Comparison of ENCODE assay signal across 8 cellular contexts in genomic region chr6:150418825-150419594, GRCh38. TPM values are rescaled to one million over a fixed set of nuclear protein-coding genes. Genes with fewer than 3 reads are reported as not detected.
DNase-seq lines count a peak whose midpoint lies in the region; ATAC-seq, FAIRE-seq and TF ChIP-seq lines count a peak whose summit lies in the region.

No MANE protein-coding gene starts in this region.

- H3K27me3 ChIP-seq in astrocyte (ENCODE audit: insufficient read depth, low read length): no peaks in the 10 kb centered on the region
- H3K27me3 ChIP-seq in right cardiac atrium (ENCODE audit: control insufficient read depth, insufficient read depth): no peaks in the 10 kb centered on the region

- H3K4me1 ChIP-seq in astrocyte (ENCODE audit: insufficient read depth, low read length): peaks cover 8% of the 10 kb centered on the region
- peaks cover 2% of the 10 kb centered on the region for H3K4me1 ChIP-seq in right cardiac atrium (ENCODE audit: control insufficient read depth, insufficient read depth, low read length)

- no peaks in the 10 kb centered on the region for H3K79me2 ChIP-seq in astrocyte (ENCODE audit: insufficient read depth, low read length)

- H3K4me3 Mint-ChIP-seq in astrocyte (ENCODE audit: unreplicated experiment): no peak overlapping the region

- peak; percentile 82 to 86 for ATAC-seq in right cardiac atrium
- ATAC-seq in GM18867 (IDR thresholded peaks at IDR 0.05; ENCODE audit: unreplicated experiment): no peak

- H3K9me3 ChIP-seq in astrocyte (ENCODE audit: insufficient read depth, low read depth, low read length) (no peaks in the 10 kb centered on the region), right cardiac atrium (ENCODE audit: control insufficient read depth, low read length) (no peaks in the 10 kb centered on the region)

- peak overlapping the region; percentile 83 for H3K4me2 ChIP-seq in astrocyte (ENCODE audit: low read length)

- 8% methylated on average over 23 of the region's 23 CpGs for WGBS in right cardiac atrium

- H3K4me3 ChIP-seq in astrocyte (ENCODE audit: insufficient read depth, low read depth, low read length) (peak overlapping the region; percentile 53), right cardiac atrium (ENCODE audit: low read length) (peak overlapping the region; percentile 79), retinal pigment epithelial cell (ENCODE audit: low read length) (no peak overlapping the region)

- H2AFZ ChIP-seq in astrocyte (ENCODE audit: low read depth, low read length): peak overlapping the region; percentile 82

- H3K27ac ChIP-seq in astrocyte (ENCODE audit: low read depth, low read length) (peak overlapping the region; percentile 69), right cardiac atrium (ENCODE audit: low read length) (peak overlapping the region; percentile 70)

- no peaks in the 10 kb centered on the region for H3K36me3 Mint-ChIP-seq in astrocyte (ENCODE audit: low read depth, unreplicated experiment)

- peaks cover 10% of the 10 kb centered on the region for H3K4me1 Mint-ChIP-seq in astrocyte (ENCODE audit: low read depth, unreplicated experiment)

- no peaks in the 10 kb centered on the region for H3K27me3 Mint-ChIP-seq in astrocyte (ENCODE audit: low read depth, unreplicated experiment)

- no peaks in the 10 kb centered on the region for H3K9me3 Mint-ChIP-seq in astrocyte (ENCODE audit: unreplicated experiment)

- TF ChIP-seq CTCF in astrocyte (IDR thresholded peaks at IDR 0.05; ENCODE audit: insufficient read depth, low read depth, low read length) (peak; percentile 64), retinal pigment epithelial cell (conservative IDR thresholded peaks at IDR 0.05; ENCODE audit: low read depth, low read length) (peak; percentile 80)

- intact Hi-C loops in right cardiac atrium (cut with DNase I): loop anchor here in 3 of 4 donors (2.0 to 10.0 kb wide), 4 partner anchors 182 to 396 kb away; no protein-coding TSS in a partner anchor

- DNase-seq in DMS114 treated with DMSO at 0.1 percent for 48 hours (lab: John Stamatoyannopoulos, UW; ENCODE audit: unreplicated experiment) (peak; percentile 38), HPDE6-E6E7 (ENCODE audit: extremely low spot score) (peak; percentile 40), SW480 (ENCODE audit: low spot score) (peak; percentile 55), astrocyte (ENCODE audit: low read depth) (peak; percentile 36), right cardiac atrium (peak; percentile 80 to 93 (median 89)), retinal pigment epithelial cell (ENCODE audit: low read depth) (no peak), NCI-H226 (no peak)

- FAIRE-seq in astrocyte (lab: Jason Lieb, UNC): no peak

- no peaks in the 10 kb centered on the region for H4K20me1 ChIP-seq in astrocyte (ENCODE audit: insufficient read depth, low read length)

- peak overlapping the region; percentile 94 for H3K27ac Mint-ChIP-seq in astrocyte (ENCODE audit: unreplicated experiment)

- H3K9ac ChIP-seq in astrocyte (ENCODE audit: low read length): peak overlapping the region; percentile 76

- H3K36me3 ChIP-seq in astrocyte (ENCODE audit: insufficient read depth, low read length): no peaks in the 10 kb centered on the region

RNA-seq across cellular contexts. Expression of gene IYD, which starts 50.2 kb away (rescaled TPM):
- total RNA-seq in astrocyte (not detected in 2 replicates), right cardiac atrium (not detected)
- polyA plus RNA-seq in right cardiac atrium: not detected

Comparison
In these comparisons a context has a peak if more than half of its experiments do, and no peak if none do; other contexts are left out.
1. DNase-seq: peak in DMS114 treated with DMSO at 0.1 percent for 48 hours (single experiment), HPDE6-E6E7 (single experiment), SW480 (single experiment), astrocyte (single experiment) and right cardiac atrium (3 of 3); none in retinal pigment epithelial cell (single experiment) and NCI-H226 (single experiment).